ENCODE assay signal across 14 cellular contexts in genomic region chr12:92562063-92562734, GRCh38.
DNase-seq lines count a peak whose midpoint lies in the region; ATAC-seq and TF ChIP-seq lines count a peak whose summit lies in the region.
"Had no signal": no experiment of that assay in that cellular context is flagged by ENCODE, and none has a peak within 500 bp of the region (broad histone marks: within the 10 kb centered on the region; RNA-seq: fewer than 3 reads in every experiment).

No MANE protein-coding gene starts in this region.

- TF ChIP-seq CTCF in ascending aorta (IDR thresholded peaks at IDR 0.05) (no peak), right atrium auricular region (IDR thresholded peaks at IDR 0.05) (no peak), GM13977 (IDR thresholded peaks at IDR 0.05; ENCODE audit: extremely low read depth, insufficient read depth, missing control alignments) (no peak)

- intact Hi-C loops in activated CD4-positive, alpha-beta T cell treated with anti-CD3 and anti-CD28 coated beads for 36 hours (cut with DNase I, micrococcal nuclease): no loop called here
- intact Hi-C loops in ascending aorta (cut with DNase I): loop anchor here (2.0 kb wide), 1 partner anchor 417 kb away; the partner anchor contains the start of gene BTG1

- H3K36me3 ChIP-seq in ascending aorta (no peaks in the 10 kb centered on the region), right atrium auricular region (no peaks in the 10 kb centered on the region), subcutaneous abdominal adipose tissue (ENCODE audit: control insufficient read depth in 5 of 5, insufficient read depth in 5 of 5, low read length in 5 of 5) (no peaks in the 10 kb centered on the region)
- H3K36me3 ChIP-seq: gastrocnemius medialis, prostate gland had no signal

- CTCF ChIA-PET in activated CD4-positive, alpha-beta T cell treated with anti-CD3 and anti-CD28 coated beads for 36 hours (lab: Charles Lee): interaction anchor here (0.6 to 1.9 kb wide), 6 partner anchors 13 to 1169 kb away, joined by 3 to 6 read pairs (median 4); no protein-coding TSS in a partner anchor

- no peaks in the 10 kb centered on the region for H3K27me3 Mint-ChIP-seq in activated CD4-positive, alpha-beta T cell treated with anti-CD3 and anti-CD28 coated beads for 36 hours

- no peak overlapping the region for H3K4me3 Mint-ChIP-seq in activated CD4-positive, alpha-beta T cell treated with anti-CD3 and anti-CD28 coated beads for 36 hours

- H3K27me3 ChIP-seq in ascending aorta (no peaks in the 10 kb centered on the region), right atrium auricular region (no peaks in the 10 kb centered on the region), subcutaneous abdominal adipose tissue (ENCODE audit: control insufficient read depth in 5 of 5, insufficient read depth in 4 of 5, low read length in 5 of 5) (no peaks in the 10 kb centered on the region)
- H3K27me3 ChIP-seq: gastrocnemius medialis had no signal

- peaks cover 64% of the 10 kb centered on the region for H3K4me1 Mint-ChIP-seq in activated CD4-positive, alpha-beta T cell treated with anti-CD3 and anti-CD28 coated beads for 36 hours

- ATAC-seq in activated CD4-positive, alpha-beta T cell treated with anti-CD3 and anti-CD28 coated beads for 36 hours: no peak

- H3K9me3 Mint-ChIP-seq in activated CD4-positive, alpha-beta T cell treated with anti-CD3 and anti-CD28 coated beads for 36 hours (ENCODE audit: low read depth): peaks cover 20% of the 10 kb centered on the region

- no peak overlapping the region for H3K9ac ChIP-seq in subcutaneous abdominal adipose tissue (ENCODE audit: low read length in 5 of 5)

- peak overlapping the region; percentile 6 for H3K27ac Mint-ChIP-seq in activated CD4-positive, alpha-beta T cell treated with anti-CD3 and anti-CD28 coated beads for 36 hours

- peaks cover 29% of the 10 kb centered on the region for H3K36me3 Mint-ChIP-seq in activated CD4-positive, alpha-beta T cell treated with anti-CD3 and anti-CD28 coated beads for 36 hours (ENCODE audit: low read depth)

- H3K27ac ChIP-seq in ascending aorta (peak overlapping the region; percentile 51 to 63), right atrium auricular region (peak overlapping the region; percentile 67 to 79), subcutaneous abdominal adipose tissue (ENCODE audit: low read depth, low read length) (peak overlapping the region; percentile 88)
- H3K27ac ChIP-seq: PC-9 had no signal

- no peak for DNase-seq in activated CD4-positive, alpha-beta T cell treated with anti-CD3 and anti-CD28 coated beads for 36 hours
- DNase-seq in activated CD4-positive, alpha-beta T cell treated with anti-CD3 and anti-CD28 coated beads, Interleukin-2, amount 50 U/mL, for 4 hours: no peak
- DNase-seq in ascending aorta (ENCODE audit: low spot score in 2 of 2) (no peak), right atrium auricular region (ENCODE audit: low spot score) (no peak), NCI-H146 treated with DMSO at 0.1 percent for 48 hours (lab: John Stamatoyannopoulos, UW; ENCODE audit: unreplicated experiment) (no peak), GM13977 (ENCODE audit: low spot score) (no peak), SW480 (ENCODE audit: low spot score) (no peak)
- DNase-seq: islet precursor cell; NCI-H1048; PC-9; stimulated activated CD8-positive, alpha-beta memory T cell treated with anti-CD3 and anti-CD28 coated beads, Interleukin-4, amount 100 ng/mL, for 48 hours had no signal

- H3K4me3 ChIP-seq in ascending aorta (peak overlapping the region in 1 of 2 donors; percentile 2), right atrium auricular region (no peak overlapping the region), subcutaneous abdominal adipose tissue (ENCODE audit: low read depth in 1 of 5, low read length in 5 of 5) (no peak overlapping the region)
- H3K4me3 ChIP-seq: gastrocnemius medialis, PC-9, prostate gland had no signal

- POLR2A ChIA-PET in activated CD4-positive, alpha-beta T cell treated with anti-CD3 and anti-CD28 coated beads for 36 hours (lab: Charles Lee): no interaction called here

- in situ Hi-C loops in GM13977 (cut with MboI; ENCODE audit: low pct_unique_long_range_greater_than_20kb, low sequenced_read_pairs, unreplicated experiment): loop anchor here (10.0 to 25.0 kb wide), 3 partner anchors 57 to 750 kb away; no protein-coding TSS in a partner anchor

- H3K9me3 ChIP-seq in ascending aorta: no peaks in the 10 kb centered on the region
- peaks cover 0 to 4% of the 10 kb centered on the region in 2 donors for H3K9me3 ChIP-seq in right atrium auricular region
- no peaks in the 10 kb centered on the region for H3K9me3 ChIP-seq in subcutaneous abdominal adipose tissue (ENCODE audit: control insufficient read depth in 5 of 5, low read length in 5 of 5)
- H3K9me3 ChIP-seq: gastrocnemius medialis, prostate gland had no signal

- peaks cover 11 to 21% of the 10 kb centered on the region in 2 donors for H3K4me1 ChIP-seq in ascending aorta
- H3K4me1 ChIP-seq in right atrium auricular region: peaks cover 0 to 25% of the 10 kb centered on the region in 2 donors
- peaks cover 0 to 23% (median 18%) of the 10 kb centered on the region in 5 donors for H3K4me1 ChIP-seq in subcutaneous abdominal adipose tissue (ENCODE audit: control insufficient read depth in 5 of 5, insufficient read depth in 5 of 5, low read length in 5 of 5)
- H3K4me1 ChIP-seq: prostate gland had no signal
